3 cellular contexts compared by ENCODE assay signal in genomic region chr1:229213797-229214196, GRCh38.
A peak's percentile ranks its signal among the peaks of the same experiment; 100 is the strongest.
TF ChIP-seq lines count a peak whose summit lies in the region.

No MANE protein-coding gene starts in this region.

TF ChIP-seq in HepG2, 621 proteins besides CTCF, POLR2A, EP300 and RAD21:
- TF ChIP-seq ZFP82 (CRISPR knock-in tag; IDR thresholded peaks at IDR 0.05; ENCODE audit: borderline replicate concordance) (no peak), PAWR (CRISPR knock-in tag; IDR thresholded peaks at IDR 0.05; ENCODE audit: borderline replicate concordance) (no peak), KDM6A (CRISPR knock-in tag; IDR thresholded peaks at IDR 0.05; ENCODE audit: low read depth) (no peak), MAFF (IDR thresholded peaks at IDR 0.05; ENCODE audit: low read depth, low read length) (peak; percentile 88), ZNF44 (CRISPR knock-in tag; IDR thresholded peaks at IDR 0.05) (no peak), MAFK (conservative IDR thresholded peaks at IDR 0.05 in 1 of 2, IDR thresholded peaks at IDR 0.05 in 1 of 2; ENCODE audit: low read length in 2 of 2) (peak; percentile 75 to 90; a peak in 3 of 4 replicates), MEIS1 (CRISPR knock-in tag; IDR thresholded peaks at IDR 0.05; ENCODE audit: borderline replicate concordance) (no peak), CHCHD3 (CRISPR knock-in tag; IDR thresholded peaks at IDR 0.05) (no peak)
- TF ChIP-seq, protein P1, sequence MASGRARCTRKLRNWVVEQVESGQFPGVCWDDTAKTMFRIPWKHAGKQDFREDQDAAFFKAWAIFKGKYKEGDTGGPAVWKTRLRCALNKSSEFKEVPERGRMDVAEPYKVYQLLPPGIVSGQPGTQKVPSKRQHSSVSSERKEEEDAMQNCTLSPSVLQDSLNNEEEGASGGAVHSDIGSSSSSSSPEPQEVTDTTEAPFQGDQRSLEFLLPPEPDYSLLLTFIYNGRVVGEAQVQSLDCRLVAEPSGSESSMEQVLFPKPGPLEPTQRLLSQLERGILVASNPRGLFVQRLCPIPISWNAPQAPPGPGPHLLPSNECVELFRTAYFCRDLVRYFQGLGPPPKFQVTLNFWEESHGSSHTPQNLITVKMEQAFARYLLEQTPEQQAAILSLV (CRISPR knock-in tag; IDR thresholded peaks at IDR 0.05; ENCODE audit: borderline replicate concordance) = no peak
TF ChIP-seq in HepG2: peak in this region for 2.

TF ChIP-seq in IMR-90, 13 proteins besides CTCF, POLR2A, EP300 and RAD21:
- TF ChIP-seq MAFK (IDR thresholded peaks at IDR 0.05; ENCODE audit: low read depth, low read length) (peak; percentile 92), CEBPB (IDR thresholded peaks at IDR 0.05; ENCODE audit: low read depth, low read length) (no peak)

TF ChIP-seq in H1, 55 proteins besides CTCF, POLR2A, EP300 and RAD21:
- TF ChIP-seq MAFK (IDR thresholded peaks at IDR 0.05; ENCODE audit: low read depth, low read length) (peak; percentile 38; the same call in 1 of the 2 replicates), TBP (IDR thresholded peaks at IDR 0.05; ENCODE audit: low read depth, low read length) (no peak)
TF ChIP-seq in H1: peak in this region for 1.
